29 cellular contexts compared by ENCODE assay signal in the genomic region with DNA sequence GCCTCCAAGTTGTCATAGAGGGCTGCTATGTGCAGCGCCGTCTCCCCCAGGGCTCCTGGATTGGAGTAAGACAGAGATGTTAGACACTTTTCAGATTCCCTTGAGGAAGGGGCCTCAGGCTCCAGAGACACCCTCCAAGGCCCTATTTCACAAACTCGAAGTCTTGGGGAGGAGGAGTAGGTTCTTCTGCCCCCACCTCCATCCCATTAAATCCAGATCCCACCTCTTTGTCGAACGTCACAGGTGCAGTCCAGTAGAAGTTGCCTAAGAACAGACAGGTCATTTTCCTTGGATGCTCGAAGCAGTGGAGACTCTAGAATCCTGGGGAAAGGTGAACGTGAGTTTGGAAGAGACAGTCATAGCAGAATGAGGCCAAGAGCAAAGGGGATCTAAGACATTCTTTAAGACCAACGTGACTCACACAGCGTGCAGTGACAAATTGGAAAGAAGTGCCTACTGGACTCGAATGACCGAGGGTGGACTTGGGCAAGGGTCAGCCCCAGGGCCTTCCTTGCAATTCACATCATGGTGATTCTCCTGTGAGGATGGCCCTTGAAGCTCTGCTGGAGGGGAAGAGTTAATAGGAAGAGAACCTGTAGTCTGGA. TPM values are rescaled to one million over a fixed set of nuclear protein-coding genes. Genes with fewer than 3 reads are reported as not detected.
DNase-seq lines count a peak whose midpoint lies in the region; ATAC-seq and TF ChIP-seq lines count a peak whose summit lies in the region.
"Had no signal": no experiment of that assay in that cellular context is flagged by ENCODE, and none has a peak within 500 bp of the region (broad histone marks: within the 10 kb centered on the region; RNA-seq: fewer than 3 reads in every experiment).

No MANE protein-coding gene starts in this region.

- H2BK120ac ChIP-seq in trophoblast cell (ENCODE audit: insufficient read depth, low read length, poor library complexity): no peak overlapping the region

- H3K23ac ChIP-seq in trophoblast cell (ENCODE audit: low read length): no peak overlapping the region

- BruUV-seq in PC-3 (replicated peaks; lab: Mats Ljungman, UMichigan): no TSS peak
- BruUV-seq in PC-9 (replicated peaks; lab: Mats Ljungman, UMichigan): no TSS peak

- CTCF ChIA-PET in PC-3 (lab: Charles Lee): no interaction called here
- CTCF ChIA-PET in PC-9 (lab: Charles Lee): no interaction called here

- H3K79me1 ChIP-seq in trophoblast cell (ENCODE audit: low read length): no peaks in the 10 kb centered on the region

- H3K4ac ChIP-seq in trophoblast cell (ENCODE audit: low read depth, low read length): no peak overlapping the region

- H2AFZ ChIP-seq in PC-3 (ENCODE audit: low read length) (no peak overlapping the region), PC-9 (no peak overlapping the region), trophoblast cell (ENCODE audit: insufficient read depth, low read length, poor library complexity) (no peak overlapping the region)

- H2BK5ac ChIP-seq in trophoblast cell (ENCODE audit: low read depth, low read length, poor library complexity): no peak overlapping the region

- WGBS in trophoblast cell (ENCODE audit: extremely low coverage, insufficient coverage, insufficient read length): no CpG with 5 or more reads among the region's 11 CpGs

- H3K18ac ChIP-seq in trophoblast cell (ENCODE audit: low read length): no peak overlapping the region

- H3K27ac ChIP-seq in PC-3 (ENCODE audit: low read length): no peak overlapping the region
- no peak overlapping the region for H3K27ac ChIP-seq in PC-9
- no peak overlapping the region for H3K27ac ChIP-seq in coronary artery
- no peak overlapping the region for H3K27ac ChIP-seq in trophoblast cell (ENCODE audit: low read depth, low read length)
- H3K27ac ChIP-seq: BLaER1 had no signal

- H4K20me1 ChIP-seq in PC-3 (ENCODE audit: low read length): no peaks in the 10 kb centered on the region
- no peaks in the 10 kb centered on the region for H4K20me1 ChIP-seq in PC-9 (ENCODE audit: insufficient read depth)
- H4K20me1 ChIP-seq: BLaER1 had no signal

- H3K14ac ChIP-seq in trophoblast cell (ENCODE audit: low read length): no peak overlapping the region

- POLR2A ChIA-PET in PC-3 (lab: Charles Lee; ENCODE audit: unreplicated experiment) (no interaction called here), PC-9 (lab: Charles Lee; ENCODE audit: unreplicated experiment) (no interaction called here)

- H3K79me2 ChIP-seq in PC-3 (ENCODE audit: low read length) (no peaks in the 10 kb centered on the region), PC-9 (ENCODE audit: low read depth) (no peaks in the 10 kb centered on the region), trophoblast cell (ENCODE audit: control insufficient read depth, insufficient read depth, low read length, poor library complexity) (no peaks in the 10 kb centered on the region)

- H3K27me3 ChIP-seq in PC-3 (ENCODE audit: low read length) (peaks cover 34% of the 10 kb centered on the region), PC-9 (ENCODE audit: insufficient read depth, low read depth) (no peaks in the 10 kb centered on the region), trophoblast cell (ENCODE audit: insufficient read depth, low read length) (no peaks in the 10 kb centered on the region)
- H3K27me3 ChIP-seq: BE2C, BLaER1 had no signal

- H3K4me2 ChIP-seq in PC-3 (ENCODE audit: low read length): no peak overlapping the region
- 0 out of 2 replicates have a peak overlapping the region, but pooled peaks have one; percentile 18 for H3K4me2 ChIP-seq in PC-9
- no peak overlapping the region for H3K4me2 ChIP-seq in trophoblast cell (ENCODE audit: low read length)
- H3K4me2 ChIP-seq: BLaER1 had no signal

- DNase-seq in PC-3 (peak; percentile 6), PC-9 (no peak), coronary artery (ENCODE audit: low spot score) (peak; percentile 26), trophoblast cell (peak; percentile 82 to 84), NCI-H1694 (lab: John Stamatoyannopoulos, UW) (no peak), NCI-H128 (lab: John Stamatoyannopoulos, UW; ENCODE audit: unreplicated experiment) (no peak)
- no peak for DNase-seq in NK-92 treated with Interleukin-12 subunit alpha and Interleukin-12 subunit beta, amount 100 ng/mL, for 24 hours (lab: John Stamatoyannopoulos, UW)
- DNase-seq: 8988T; ACHN; BE2C; C1 segment of cervical spinal cord; CD4-positive, alpha-beta memory T cell; CD4-positive, CD25-positive, alpha-beta regulatory T cell; CD8-positive, alpha-beta memory T cell; COR-L47; DMS 273 treated with DMSO at 0.1 percent for 48 hours; DMS153; DMS53; DMS79; DND-41; EL; GDM1 had no signal

- H3K36me3 ChIP-seq in PC-3 (ENCODE audit: low read depth, low read length) (no peaks in the 10 kb centered on the region), PC-9 (ENCODE audit: low read depth) (no peaks in the 10 kb centered on the region), trophoblast cell (ENCODE audit: control insufficient read depth in 1 of 2, insufficient read depth in 2 of 2, low read length in 2 of 2) (no peaks in the 10 kb centered on the region)
- H3K36me3 ChIP-seq: BE2C, BLaER1 had no signal

- TF ChIP-seq CTCF in PC-3 (conservative IDR thresholded peaks at IDR 0.05; ENCODE audit: low read depth, low read length) (no peak), PC-9 (conservative IDR thresholded peaks at IDR 0.05) (no peak), coronary artery (IDR thresholded peaks at IDR 0.05) (no peak)

- H4K12ac ChIP-seq in trophoblast cell (ENCODE audit: low read depth, low read length): no peak overlapping the region

- H3K9ac ChIP-seq in PC-3 (ENCODE audit: low read length) (no peak overlapping the region), trophoblast cell (ENCODE audit: low read length) (no peak overlapping the region)
- H3K9ac ChIP-seq: BLaER1 had no signal

- ATAC-seq in PC-3: no peak
- ATAC-seq: GM12878 had no signal

- H4K8ac ChIP-seq in trophoblast cell (ENCODE audit: low read depth, low read length): no peak overlapping the region

- H2AK5ac ChIP-seq in trophoblast cell (ENCODE audit: low read length): no peak overlapping the region

- H2BK12ac ChIP-seq in trophoblast cell (ENCODE audit: low read length): no peak overlapping the region

- H3K9me2 ChIP-seq in PC-3 (replicated peaks; ENCODE audit: low read length): no peaks in the 10 kb centered on the region
- H3K9me2 ChIP-seq in PC-9 (ENCODE audit: insufficient read depth): no peaks in the 10 kb centered on the region

- no peak overlapping the region for H4K91ac ChIP-seq in trophoblast cell (ENCODE audit: low read depth, low read length)

- no peak overlapping the region for H3K4me3 ChIP-seq in PC-3 (ENCODE audit: low read length)
- H3K4me3 ChIP-seq in PC-9: no peak overlapping the region
- no peak overlapping the region for H3K4me3 ChIP-seq in coronary artery
- no peak overlapping the region for H3K4me3 ChIP-seq in trophoblast cell (ENCODE audit: low read depth, low read length)
- H3K4me3 ChIP-seq: BLaER1, GM12878 had no signal

- H3K9me3 ChIP-seq in PC-3 (ENCODE audit: low read length) (no peaks in the 10 kb centered on the region), PC-9 (ENCODE audit: insufficient read depth, low read depth) (no peaks in the 10 kb centered on the region), trophoblast cell (ENCODE audit: insufficient read depth, low read depth, low read length) (no peaks in the 10 kb centered on the region)
- H3K9me3 ChIP-seq: BE2C had no signal

- no peaks in the 10 kb centered on the region for H3K4me1 ChIP-seq in PC-3 (ENCODE audit: insufficient read depth, low read length)
- H3K4me1 ChIP-seq in PC-9 (replicated peaks; ENCODE audit: insufficient read depth): no peaks in the 10 kb centered on the region
- no peaks in the 10 kb centered on the region for H3K4me1 ChIP-seq in trophoblast cell (ENCODE audit: control insufficient read depth in 1 of 2, insufficient read depth in 2 of 2, low read length in 2 of 2)
- H3K4me1 ChIP-seq: BE2C had no signal

- no peaks in the 10 kb centered on the region for H3F3A ChIP-seq in PC-3 (ENCODE audit: low read length, unreplicated experiment)
- H3F3A ChIP-seq in PC-9 (ENCODE audit: insufficient read depth, low read depth): no peaks in the 10 kb centered on the region

- intact Hi-C loops in PC-3 (cut with micrococcal nuclease): no loop called here
- intact Hi-C loops in PC-9 (cut with micrococcal nuclease; ENCODE audit: unreplicated experiment): no loop called here

RNA-seq across cellular contexts. Expression of gene TRPV5, which starts 3.3 kb away (rescaled TPM):
- total RNA-seq in PC-3 (2014; rRNA removed) (not detected in 2 replicates), PC-9 (2021) (not detected in 2 replicates)
- polyA plus RNA-seq in trophoblast cell (2013): 0.03 TPM in 1 of 2 replicates, not detected in the other
- total RNA-seq: A673; CD4-positive, alpha-beta memory T cell; CD4-positive, CD25-positive, alpha-beta regulatory T cell; CD8-positive, alpha-beta memory T cell; G401; GM12878 had no signal
- polyA plus RNA-seq: AG04450; CD14-positive monocyte; CD4-positive, alpha-beta memory T cell; CD4-positive, CD25-positive, alpha-beta regulatory T cell; CD8-positive, alpha-beta memory T cell; GM12878 had no signal

RNA-seq across cellular contexts. Expression of gene LLCFC1, which starts 9.1 kb away (rescaled TPM):
- total RNA-seq in PC-3 (2014; rRNA removed): not detected in 2 replicates
- total RNA-seq in PC-9 (2021): not detected in 2 replicates
- not detected in 2 replicates for polyA plus RNA-seq in trophoblast cell (2013)
- total RNA-seq: A673; CD4-positive, alpha-beta memory T cell; CD4-positive, CD25-positive, alpha-beta regulatory T cell; CD8-positive, alpha-beta memory T cell; Daoy; G401; GM12878 had no signal
- polyA plus RNA-seq: AG04450; CD14-positive monocyte; CD4-positive, alpha-beta memory T cell; CD4-positive, CD25-positive, alpha-beta regulatory T cell; CD8-positive, alpha-beta memory T cell; GM12878 had no signal

RNA-seq across cellular contexts. Expression of gene KEL, which starts 31.9 kb away (rescaled TPM):
- total RNA-seq in PC-3 (2014; rRNA removed) (0.18 TPM in 1 of 2 replicates, not detected in the other), PC-9 (2021) (0.46 TPM in 1 of 2 replicates, not detected in the other)
- 0.19 and 0.26 TPM in 2 replicates for polyA plus RNA-seq in trophoblast cell (2013)
- total RNA-seq: A673, Daoy, G401 had no signal
- polyA plus RNA-seq: CD14-positive monocyte; CD4-positive, alpha-beta memory T cell; CD4-positive, CD25-positive, alpha-beta regulatory T cell; CD8-positive, alpha-beta memory T cell had no signal

RNA-seq across cellular contexts. Expression of gene TRPV6, which starts 44.7 kb away (rescaled TPM):
- total RNA-seq in PC-3 (2014; rRNA removed) (0.63 and 1.4 TPM in 2 replicates), PC-9 (2021) (13.5 and 14.7 TPM in 2 replicates)
- 1.2 and 1.3 TPM in 2 replicates for polyA plus RNA-seq in trophoblast cell (2013)
- total RNA-seq: A673; CD4-positive, alpha-beta memory T cell; CD4-positive, CD25-positive, alpha-beta regulatory T cell; CD8-positive, alpha-beta memory T cell; Daoy; G401; GM12878 had no signal
- polyA plus RNA-seq: AG04450; CD14-positive monocyte; CD8-positive, alpha-beta memory T cell; GM12878 had no signal

Comparison
In these comparisons a context has a peak if more than half of its experiments do, and no peak if none do; other contexts are left out.
1. DNase-seq: peak in PC-3 (single experiment), coronary artery (single experiment) and trophoblast cell (2 of 2); none in PC-9 (0 of 2), NK-92 treated with Interleukin-12 subunit alpha and Interleukin-12 subunit beta, amount 100 ng/mL, for 24 hours (single experiment), NCI-H1694 (single experiment) and NCI-H128 (single experiment).